In genomic region chr17:35449371-35449931, GRCh38 we compare ENCODE assay signal across 8 cellular contexts. TPM values are rescaled to one million over a fixed set of nuclear protein-coding genes. Genes with fewer than 3 reads are reported as not detected.
DNase-seq lines count a peak whose midpoint lies in the region; ATAC-seq and TF ChIP-seq lines count a peak whose summit lies in the region.

No MANE protein-coding gene starts in this region.

- H3K9me3 ChIP-seq in Panc1 (ENCODE audit: control insufficient read depth, insufficient read depth, low read depth, low read length) = no peaks in the 10 kb centered on the region
- no peaks in the 10 kb centered on the region for H3K9me3 ChIP-seq in heart left ventricle

- intact Hi-C loops in Panc1 (cut with micrococcal nuclease; ENCODE audit: unreplicated experiment) = no loop called here
- intact Hi-C loops in heart left ventricle (cut with DNase I) = loop anchor here in 2 of 10 donors (5.0 to 10.0 kb wide), 2 partner anchors 77 to 135 kb away; partner anchors contain the start of gene SLFN11 (in 1 of the 2)
- intact Hi-C loops in sciatic nerve (cut with DNase I) = no loop called here

- H3K4me3 ChIP-seq in Panc1 (ENCODE audit: low read depth in 2 of 2, low read length in 2 of 2) = peak overlapping the region; percentile 66 to 84
- H3K4me3 ChIP-seq in heart left ventricle = peak overlapping the region in 9 of 12 donors; percentile 27 to 79 (median 60)

- ATAC-seq in GM18511 (IDR thresholded peaks at IDR 0.05; ENCODE audit: unreplicated experiment) (peak; percentile 34), Panc1 (peak; percentile 20; the same call in 1 of the 2 replicates), heart left ventricle (peak in 3 of 4 donors; percentile 41 to 53 (median 49)), sciatic nerve (peak; percentile 61)

- in situ Hi-C loops in Panc1 (cut with HindIII; ENCODE audit: low pct_unique_long_range_greater_than_20kb, low sequenced_read_pairs) = no loop called here

- POLR2A ChIA-PET in Panc1 (lab: Charles Lee) = no interaction called here

- TF ChIP-seq CTCF in Panc1 (IDR thresholded peaks at IDR 0.05) (no peak), heart left ventricle (IDR thresholded peaks at IDR 0.05) (no peak)

- no TSS peak for BruUV-seq in Panc1 (replicated peaks; lab: Mats Ljungman, UMichigan)

- H3K27me3 ChIP-seq in Panc1 (ENCODE audit: control insufficient read depth, insufficient read depth, low read length) (no peaks in the 10 kb centered on the region), heart left ventricle (peaks cover 0 to 30% (median 6%) of the 10 kb centered on the region in 9 donors)

- CTCF ChIA-PET in Panc1 (lab: Charles Lee) = no interaction called here

- H3K4me1 ChIP-seq in Panc1 (ENCODE audit: control insufficient read depth, insufficient read depth, low read length) = peaks cover 5% of the 10 kb centered on the region
- peaks cover 0 to 24% (median 6%) of the 10 kb centered on the region in 12 donors for H3K4me1 ChIP-seq in heart left ventricle

- 22 to 41% (median 27%) methylated on average over 36 of the region's 36 CpGs for WGBS in heart left ventricle, 4 donors

- 0 out of 2 replicates have a peak, but pooled peaks cover 5% of the 10 kb centered on the region for H3K36me3 ChIP-seq in Panc1 (ENCODE audit: control insufficient read depth, insufficient read depth, low read length)
- H3K36me3 ChIP-seq in heart left ventricle = no peaks in the 10 kb centered on the region

- H3K27ac ChIP-seq in Panc1 (ENCODE audit: low read length) (peak overlapping the region; percentile 82), heart left ventricle (peak overlapping the region in 5 of 12 donors; percentile 14 to 75 (median 20))

- no peak for TF ChIP-seq POLR2A in heart left ventricle (IDR thresholded peaks at IDR 0.05)

- DNase-seq in Panc1 (ENCODE audit: low read depth, low spot score) (no peak), heart left ventricle (peak; percentile 21 to 57 (median 34)), sciatic nerve (ENCODE audit: low spot score) (peak; percentile 64), HCEC 1CT (no peak), NCI-H1092 (lab: John Stamatoyannopoulos, UW) (no peak), NCI-H2081 treated with DMSO at 0.1 percent for 48 hours (lab: John Stamatoyannopoulos, UW) (no peak)
- no peak for DNase-seq in activated effector memory CD4-positive, alpha-beta T cell treated with anti-CD3 and anti-CD28 coated beads, Interleukin-2, amount 50 U/mL, for 16 hours

RNA-seq across cellular contexts. Expression of gene SLFN13, which starts 0.9 kb away (rescaled TPM):
- total RNA-seq in Panc1 (2021; ENCODE audit: unreplicated experiment) (56.5 TPM), heart left ventricle (10 to 100 TPM in 1 of 9 donors, 1 to 10 TPM in 7, under 1 TPM in 1; 0.94 to 14.8 (median 4.5) TPM), sciatic nerve (33.8 TPM)
- 21.0 TPM for polyA plus RNA-seq in Panc1 (2012; ENCODE audit: insufficient read length)
- under 1 TPM; 0.58 to 0.91 TPM for polyA plus RNA-seq in heart left ventricle

RNA-seq across cellular contexts. Expression of gene SLFN12, which starts 17.2 kb away (rescaled TPM):
- 35.2 TPM for total RNA-seq in Panc1 (2021; ENCODE audit: unreplicated experiment)
- 10.7 TPM for polyA plus RNA-seq in Panc1 (2012; ENCODE audit: insufficient read length)
- 10 to 100 TPM in 1 of 9 donors, 1 to 10 TPM in 8; 3.3 to 10.0 (median 4.5) TPM for total RNA-seq in heart left ventricle
- polyA plus RNA-seq in heart left ventricle = 1 to 10 TPM; 1.7 to 2.8 TPM
- total RNA-seq in sciatic nerve = 17.2 TPM

Comparison
In these comparisons a context has a peak if more than half of its experiments do, and no peak if none do; other contexts are left out.
1. DNase-seq: peak in heart left ventricle (5 of 5) and sciatic nerve (single experiment); none in Panc1 (single experiment), HCEC 1CT (single experiment), NCI-H1092 (single experiment), activated effector memory CD4-positive, alpha-beta T cell treated with anti-CD3 and anti-CD28 coated beads, Interleukin-2, amount 50 U/mL, for 16 hours (single experiment) and NCI-H2081 treated with DMSO at 0.1 percent for 48 hours (single experiment).
2. Peak in every context shown above with its lines, with median percentiles within 50 percentile points of each other: ATAC-seq.